ENCODE assay signal across 1 cellular context in the genomic region with DNA sequence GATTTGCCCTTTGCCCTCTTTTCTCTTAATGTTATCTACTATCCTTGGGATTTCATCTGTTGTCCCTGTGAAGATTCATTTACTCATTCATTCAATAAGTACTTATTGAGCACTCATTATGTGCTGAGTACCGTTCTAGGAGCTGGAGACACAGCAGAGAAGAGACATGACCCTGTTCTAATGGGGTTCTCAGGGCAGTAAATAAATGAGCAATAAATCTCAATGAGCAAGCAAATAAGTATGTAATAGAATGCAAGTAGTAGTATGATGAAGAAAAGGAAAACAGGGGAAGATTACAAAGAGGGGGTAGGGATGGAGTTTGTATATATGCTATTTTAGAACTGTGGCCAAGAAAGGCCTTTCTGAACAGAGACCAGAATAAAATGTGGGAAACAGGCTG.
TF ChIP-seq lines count a peak whose summit lies in the region.

No MANE protein-coding gene starts in this region.

TF ChIP-seq in IMR-90, 13 proteins besides CTCF, POLR2A, EP300 and RAD21:
- TF ChIP-seq MAZ (IDR thresholded peaks at IDR 0.05; ENCODE audit: borderline replicate concordance, low read depth, low read length) (no peak), NFE2L2 (IDR thresholded peaks at IDR 0.05; ENCODE audit: low read depth, low read length) (no peak), FOS (IDR thresholded peaks at IDR 0.05; ENCODE audit: low read depth, low read length) (no peak)
- TF ChIP-seq, protein P1, sequence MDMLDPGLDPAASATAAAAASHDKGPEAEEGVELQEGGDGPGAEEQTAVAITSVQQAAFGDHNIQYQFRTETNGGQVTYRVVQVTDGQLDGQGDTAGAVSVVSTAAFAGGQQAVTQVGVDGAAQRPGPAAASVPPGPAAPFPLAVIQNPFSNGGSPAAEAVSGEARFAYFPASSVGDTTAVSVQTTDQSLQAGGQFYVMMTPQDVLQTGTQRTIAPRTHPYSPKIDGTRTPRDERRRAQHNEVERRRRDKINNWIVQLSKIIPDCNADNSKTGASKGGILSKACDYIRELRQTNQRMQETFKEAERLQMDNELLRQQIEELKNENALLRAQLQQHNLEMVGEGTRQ (IDR thresholded peaks at IDR 0.05; ENCODE audit: low read depth, low read length), result no peak
